1 cellular context compared by ENCODE assay signal in genomic region chr2:74572178-74572925, GRCh38.
TF ChIP-seq lines count a peak whose summit lies in the region.

No MANE protein-coding gene starts in this region.

TF ChIP-seq in IMR-90, 13 proteins besides CTCF, POLR2A, EP300 and RAD21:
- no peak for TF ChIP-seq FOS (IDR thresholded peaks at IDR 0.05; ENCODE audit: low read depth, low read length)
- no peak for TF ChIP-seq USF2 (IDR thresholded peaks at IDR 0.05; ENCODE audit: low read depth, low read length)
- no peak for TF ChIP-seq ELK1 (IDR thresholded peaks at IDR 0.05; ENCODE audit: borderline replicate concordance, low read depth, low read length)
- no peak for TF ChIP-seq NFE2L2 (IDR thresholded peaks at IDR 0.05; ENCODE audit: low read depth, low read length)
- no peak for TF ChIP-seq RCOR1 (IDR thresholded peaks at IDR 0.05; ENCODE audit: insufficient replicate concordance, low read length)
- no peak for TF ChIP-seq MXI1 (IDR thresholded peaks at IDR 0.05; ENCODE audit: borderline replicate concordance, low read depth, low read length)
- TF ChIP-seq MAFK (IDR thresholded peaks at IDR 0.05; ENCODE audit: low read depth, low read length) = no peak
- TF ChIP-seq BHLHE40 (IDR thresholded peaks at IDR 0.05; ENCODE audit: low read depth, low read length) = no peak
- no peak for TF ChIP-seq MAZ (IDR thresholded peaks at IDR 0.05; ENCODE audit: borderline replicate concordance, low read depth, low read length)
- no peak for TF ChIP-seq CEBPB (IDR thresholded peaks at IDR 0.05; ENCODE audit: low read depth, low read length)
- TF ChIP-seq CHD1 (IDR thresholded peaks at IDR 0.05; ENCODE audit: low read depth, low read length) = no peak
- no peak for TF ChIP-seq RFX5 (IDR thresholded peaks at IDR 0.05; ENCODE audit: low read depth, low read length)
- TF ChIP-seq SMC3 (IDR thresholded peaks at IDR 0.05; ENCODE audit: low read depth, low read length) = no peak
TF ChIP-seq in IMR-90: peak in this region for 0.
